8 cellular contexts compared by ENCODE assay signal in genomic region chr6:40550096-40550731, GRCh38. TPM values are rescaled to one million over a fixed set of nuclear protein-coding genes. Genes with fewer than 3 reads are reported as not detected.
DNase-seq lines count a peak whose midpoint lies in the region; ATAC-seq and TF ChIP-seq lines count a peak whose summit lies in the region.

No MANE protein-coding gene starts in this region.

- H3K4me3 ChIP-seq in GM12875 (ENCODE audit: low read depth, low read length): no peak overlapping the region

- peaks cover 28% of the 10 kb centered on the region for H3K27me3 Mint-ChIP-seq in chondrocyte (ENCODE audit: low read depth)

- TF ChIP-seq CTCF in GM12875 (IDR thresholded peaks at IDR 0.05; ENCODE audit: borderline replicate concordance, insufficient read depth, low read depth, low read length): peak; percentile 66; the same call in 1 of the 2 replicates
- peak; percentile 77 for TF ChIP-seq CTCF in chondrocyte (IDR thresholded peaks at IDR 0.05)

- H3K4me1 Mint-ChIP-seq in chondrocyte (ENCODE audit: low read depth): no peaks in the 10 kb centered on the region

- no peak overlapping the region for H3K27ac Mint-ChIP-seq in chondrocyte (ENCODE audit: unreplicated experiment)

- ATAC-seq in HG03025 (IDR thresholded peaks at IDR 0.05; ENCODE audit: low FRiP score, unreplicated experiment) (no peak), GM21737 (IDR thresholded peaks at IDR 0.05; ENCODE audit: unreplicated experiment) (no peak)

- DNase-seq in AML-193 (lab: John Stamatoyannopoulos, UW) (peak; percentile 64 to 71), NCI-H82 treated with DMSO at 0.1 percent for 48 hours (lab: John Stamatoyannopoulos, UW; ENCODE audit: unreplicated experiment) (peak; percentile 30), chondrocyte (ENCODE audit: low spot score) (no peak), midbrain (lab: John Stamatoyannopoulos, UW) (peak; percentile 28), GOT3 (lab: John Stamatoyannopoulos, UW) (no peak)

- no peaks in the 10 kb centered on the region for H3K9me3 Mint-ChIP-seq in chondrocyte (ENCODE audit: low read depth)

- no peaks in the 10 kb centered on the region for H3K36me3 Mint-ChIP-seq in chondrocyte (ENCODE audit: low read depth)

- H3K4me3 Mint-ChIP-seq in chondrocyte (ENCODE audit: unreplicated experiment): no peak overlapping the region

RNA-seq across cellular contexts. Expression of gene LRFN2, which starts 37.0 kb away (rescaled TPM):
- 0.05 TPM in 1 of 3 replicates, not detected in the others for total RNA-seq in chondrocyte

Comparison
In these comparisons a context has a peak if more than half of its experiments do, and no peak if none do; other contexts are left out.
1. DNase-seq: peak in AML-193 (2 of 2), NCI-H82 treated with DMSO at 0.1 percent for 48 hours (single experiment) and midbrain (single experiment); none in chondrocyte (single experiment) and GOT3 (single experiment).